8 cellular contexts compared by ENCODE assay signal in genomic region chr11:122505304-122506006, GRCh38.
DNase-seq lines count a peak whose midpoint lies in the region; ATAC-seq, FAIRE-seq and TF ChIP-seq lines count a peak whose summit lies in the region.

No MANE protein-coding gene starts in this region.

- H3K4me1 ChIP-seq in IMR-90 (ENCODE audit: control insufficient read depth, insufficient read depth, low read length) (peaks cover 5% of the 10 kb centered on the region; the same call in 1 of the 2 replicates), transverse colon (no peaks in the 10 kb centered on the region)

- TF ChIP-seq POLR2A in IMR-90 (IDR thresholded peaks at IDR 0.05; ENCODE audit: low read depth, low read length): peak; percentile 41; the same call in 1 of the 2 replicates
- no peak for TF ChIP-seq POLR2A in transverse colon (IDR thresholded peaks at IDR 0.05)

- H2AK9ac ChIP-seq in IMR-90 (replicated peaks; ENCODE audit: low read depth, low read length, poor library complexity): peak overlapping the region; percentile 5

- CTCF ChIA-PET in IMR-90 (lab: Yijun Ruan, JAX): interaction anchor here (0.5 to 3.3 kb wide), 15 partner anchors 13 to 1259 kb away, joined by 3 to 17 read pairs (median 3); no protein-coding TSS in a partner anchor

- H4K91ac ChIP-seq in IMR-90 (ENCODE audit: insufficient read depth, low read depth, low read length): peak overlapping the region; percentile 92

- intact Hi-C loops in CD14-positive monocyte (cut with micrococcal nuclease): loop anchor here (2.0 to 5.0 kb wide), 3 partner anchors 289 to 848 kb away; no protein-coding TSS in a partner anchor
- intact Hi-C loops in IMR-90 (cut with micrococcal nuclease): loop anchor here (1.0 to 10.0 kb wide), 10 partner anchors 138 to 1988 kb away; no protein-coding TSS in a partner anchor
- intact Hi-C loops in activated T-helper 1 cell treated with anti-CD3 and anti-CD28 coated beads, Interleukin-12 subunit alpha, Interleukin-12 subunit beta, Interleukin-2, Interleukin-4 antibody, amounts not matched to agents 30 ng/mL and 10 ng/mL and 1 ng/mL, durations not matched to agents 14 hours and 24 hours and 36 hours (cut with micrococcal nuclease): loop anchor here (1.0 kb wide), 1 partner anchor 290 kb away; no protein-coding TSS in a partner anchor
- intact Hi-C loops in transverse colon (cut with DNase I; ENCODE audit: low total_unique reads): loop anchor here (2.0 to 10.0 kb wide), 2 partner anchors 291 to 851 kb away; no protein-coding TSS in a partner anchor

- DNase-seq in CD14-positive monocyte (ENCODE audit: low spot score): peak; percentile 54
- DNase-seq in GM19240 (ENCODE audit: insufficient read length, low spot score): peak; percentile 14
- peak; percentile 95 for DNase-seq in IMR-90
- DNase-seq in activated T-helper 1 cell treated with anti-CD3 and anti-CD28 coated beads, Interleukin-12 subunit alpha, Interleukin-12 subunit beta, Interleukin-2, Interleukin-4 antibody, amounts not matched to agents 30 ng/mL and 10 ng/mL and 1 ng/mL, durations not matched to agents 14 hours and 24 hours and 36 hours (ENCODE audit: low spot score): peak; percentile 7
- peak; percentile 50 to 74 for DNase-seq in frontal cortex (ENCODE audit: low spot score in 2 of 2)
- peak; percentile 70 for DNase-seq in non-pigmented ciliary epithelial cell (ENCODE audit: low read depth)
- peak; percentile 68 for DNase-seq in transverse colon

- H2BK5ac ChIP-seq in IMR-90 (ENCODE audit: low read depth, low read length, poor library complexity, severe bottlenecking): peak overlapping the region; percentile 6

- peak overlapping the region; percentile 4 for H3K18ac ChIP-seq in IMR-90 (ENCODE audit: low read depth, low read length)

- H2BK120ac ChIP-seq in IMR-90 (ENCODE audit: low read depth, low read length): peak overlapping the region; percentile 84

- dilution Hi-C loops in IMR-90 (cut with HindIII; ENCODE audit: low sequenced_read_pairs, unreplicated experiment): no loop called here

- H2AFZ ChIP-seq in IMR-90 (replicated peaks; ENCODE audit: low read length, poor library complexity): peak overlapping the region; percentile 67

- no TSS peak for BruUV-seq in IMR-90 (replicated peaks; lab: Mats Ljungman, UMichigan)

- FAIRE-seq in frontal cortex (lab: Jason Lieb, UNC): peak; percentile 82

- peak overlapping the region; percentile 47 for H3K27ac ChIP-seq in IMR-90 (ENCODE audit: insufficient read depth, low read length)
- H3K27ac ChIP-seq in transverse colon: no peak overlapping the region

- H3K14ac ChIP-seq in IMR-90 (replicated peaks; ENCODE audit: low read depth, low read length): peak overlapping the region; percentile 24

- no peaks in the 10 kb centered on the region for H4K20me1 ChIP-seq in IMR-90 (ENCODE audit: insufficient read depth, low read length)

- H3K27me3 Mint-ChIP-seq in CD14-positive monocyte (ENCODE audit: low read depth in 3 of 3): peaks cover 0 to 3% (median 2%) of the 10 kb centered on the region in 3 donors
- peaks cover 16% of the 10 kb centered on the region for H3K27me3 Mint-ChIP-seq in activated T-helper 1 cell treated with anti-CD3 and anti-CD28 coated beads, Interleukin-12 subunit alpha, Interleukin-12 subunit beta, Interleukin-2, Interleukin-4 antibody, amounts not matched to agents 30 ng/mL and 10 ng/mL and 1 ng/mL, durations not matched to agents 14 hours and 24 hours and 36 hours (ENCODE audit: insufficient read depth)

- peak overlapping the region; percentile 33 for H3K56ac ChIP-seq in IMR-90 (ENCODE audit: extremely low read depth, insufficient read depth, low read length)

- H3K9me3 ChIP-seq in IMR-90 (ENCODE audit: control insufficient read depth, insufficient read depth, low read length) (no peaks in the 10 kb centered on the region), transverse colon (no peaks in the 10 kb centered on the region)

- POLR2A ChIA-PET in IMR-90 (lab: Charles Lee; ENCODE audit: unreplicated experiment): interaction anchor here (1.2 kb wide), 1 partner anchor 406 kb away, joined by 4 read pairs; no protein-coding TSS in a partner anchor

- H3K4me1 Mint-ChIP-seq in CD14-positive monocyte: peaks cover 6% of the 10 kb centered on the region
- no peaks in the 10 kb centered on the region for H3K4me1 Mint-ChIP-seq in activated T-helper 1 cell treated with anti-CD3 and anti-CD28 coated beads, Interleukin-12 subunit alpha, Interleukin-12 subunit beta, Interleukin-2, Interleukin-4 antibody, amounts not matched to agents 30 ng/mL and 10 ng/mL and 1 ng/mL, durations not matched to agents 14 hours and 24 hours and 36 hours (ENCODE audit: low read depth)

- ATAC-seq in IMR-90 (ENCODE audit: low read depth): peak; percentile 99

- 0 out of 2 replicates have a peak overlapping the region, but pooled peaks have one; percentile 16 for H3K9ac ChIP-seq in IMR-90 (ENCODE audit: low read depth, low read length)

- peaks cover 0 to 5% (median 0%) of the 10 kb centered on the region in 7 donors for H3K9me3 Mint-ChIP-seq in CD14-positive monocyte
- no peaks in the 10 kb centered on the region for H3K9me3 Mint-ChIP-seq in activated T-helper 1 cell treated with anti-CD3 and anti-CD28 coated beads, Interleukin-12 subunit alpha, Interleukin-12 subunit beta, Interleukin-2, Interleukin-4 antibody, amounts not matched to agents 30 ng/mL and 10 ng/mL and 1 ng/mL, durations not matched to agents 14 hours and 24 hours and 36 hours

- H3K27me3 ChIP-seq in IMR-90 (ENCODE audit: control insufficient read depth, insufficient read depth, low read length) (no peaks in the 10 kb centered on the region), transverse colon (no peaks in the 10 kb centered on the region)

- H3K23ac ChIP-seq in IMR-90 (ENCODE audit: low read depth, low read length): peak overlapping the region; percentile 13; the same call in 1 of the 2 replicates

- H3K4me3 ChIP-seq in IMR-90 (ENCODE audit: insufficient read depth, low read depth, low read length) (no peak overlapping the region), transverse colon (no peak overlapping the region)

- H2AK5ac ChIP-seq in IMR-90 (ENCODE audit: low read depth, low read length): peak overlapping the region; percentile 41

- WGBS in IMR-90 (ENCODE audit: extremely low coverage in 2 of 2, insufficient read length in 1 of 2), 2 experiments: 43% methylated on average over 5 of the region's 8 CpGs; no CpG with 5 or more reads in 1 of the 2 experiments
- WGBS in transverse colon (ENCODE audit: low coverage in 1 of 2), 2 donors: 34% methylated on average over 8 of the region's 8 CpGs; no CpG with 5 or more reads in 1 of the 2 donors

- H3K36me3 Mint-ChIP-seq in CD14-positive monocyte: no peaks in the 10 kb centered on the region
- no peaks in the 10 kb centered on the region for H3K36me3 Mint-ChIP-seq in activated T-helper 1 cell treated with anti-CD3 and anti-CD28 coated beads, Interleukin-12 subunit alpha, Interleukin-12 subunit beta, Interleukin-2, Interleukin-4 antibody, amounts not matched to agents 30 ng/mL and 10 ng/mL and 1 ng/mL, durations not matched to agents 14 hours and 24 hours and 36 hours (ENCODE audit: low read depth)

- H4K8ac ChIP-seq in IMR-90 (ENCODE audit: low read depth in 2 of 2, low read length in 2 of 2): peak overlapping the region; percentile 65

- H3K36me3 ChIP-seq in IMR-90 (ENCODE audit: control insufficient read depth, insufficient read depth, low read length) (no peaks in the 10 kb centered on the region), transverse colon (no peaks in the 10 kb centered on the region)

- in situ Hi-C loops in IMR-90 (cut with MboI; ENCODE audit: low sequenced_read_pairs): loop anchor here (5.0 to 25.0 kb wide), 4 partner anchors 288 to 1193 kb away; no protein-coding TSS in a partner anchor
- in situ Hi-C loops in transverse colon (cut with MboI; ENCODE audit: low pct_ligation_motif_present in 1 of 4, low pct_unique_long_range_greater_than_20kb in 1 of 4, low sequenced_read_pairs in 3 of 4): loop anchor here (10.0 to 25.0 kb wide), 6 partner anchors 291 to 1193 kb away; no protein-coding TSS in a partner anchor

- no peak overlapping the region for H3K27ac Mint-ChIP-seq in CD14-positive monocyte
- no peak overlapping the region for H3K27ac Mint-ChIP-seq in activated T-helper 1 cell treated with anti-CD3 and anti-CD28 coated beads, Interleukin-12 subunit alpha, Interleukin-12 subunit beta, Interleukin-2, Interleukin-4 antibody, amounts not matched to agents 30 ng/mL and 10 ng/mL and 1 ng/mL, durations not matched to agents 14 hours and 24 hours and 36 hours

- H2BK15ac ChIP-seq in IMR-90 (ENCODE audit: low read depth, low read length): peak overlapping the region; percentile 71; the same call in 2 of the 3 replicates

- TF ChIP-seq CTCF in CD14-positive monocyte (IDR thresholded peaks at IDR 0.05) (peak; percentile 84), IMR-90 (conservative IDR thresholded peaks at IDR 0.05; ENCODE audit: low read depth, low read length) (peak; percentile 96), transverse colon (IDR thresholded peaks at IDR 0.05) (peak; percentile 59 to 71 (median 60))

- TF ChIP-seq EP300 in transverse colon (IDR thresholded peaks at IDR 0.05; ENCODE audit: low read depth): no peak

- H2BK20ac ChIP-seq in IMR-90 (ENCODE audit: low read depth, low read length): peak overlapping the region; percentile 66

- H3K4me2 ChIP-seq in IMR-90 (ENCODE audit: low read depth, low read length): no peak overlapping the region

- H3K9me1 ChIP-seq in IMR-90 (ENCODE audit: insufficient read depth, low read length): no peaks in the 10 kb centered on the region

- no peaks in the 10 kb centered on the region for H3K79me1 ChIP-seq in IMR-90 (ENCODE audit: low read depth in 1 of 2, low read length in 2 of 2)

- H3K4me3 Mint-ChIP-seq in CD14-positive monocyte: no peak overlapping the region
- H3K4me3 Mint-ChIP-seq in activated T-helper 1 cell treated with anti-CD3 and anti-CD28 coated beads, Interleukin-12 subunit alpha, Interleukin-12 subunit beta, Interleukin-2, Interleukin-4 antibody, amounts not matched to agents 30 ng/mL and 10 ng/mL and 1 ng/mL, durations not matched to agents 14 hours and 24 hours and 36 hours: no peak overlapping the region

- peak; percentile 96 for TF ChIP-seq RAD21 in IMR-90 (IDR thresholded peaks at IDR 0.05; ENCODE audit: low read length)

- peak overlapping the region; percentile 3 for H4K5ac ChIP-seq in IMR-90 (ENCODE audit: low read depth, low read length)

- peak overlapping the region; percentile 69 for H3K4ac ChIP-seq in IMR-90 (ENCODE audit: low read depth, low read length)

TF ChIP-seq in IMR-90, 13 proteins besides CTCF, POLR2A, EP300 and RAD21 (continues in another document):
- no peak; the same call in 1 of the 2 replicates for TF ChIP-seq BHLHE40 (IDR thresholded peaks at IDR 0.05; ENCODE audit: low read depth, low read length)
- TF ChIP-seq CEBPB (IDR thresholded peaks at IDR 0.05; ENCODE audit: low read depth, low read length): peak; percentile 74
- TF ChIP-seq RCOR1 (IDR thresholded peaks at IDR 0.05; ENCODE audit: insufficient replicate concordance, low read length): peak; percentile 32

TF ChIP-seq in PFSK-1, 5 proteins besides CTCF, POLR2A, EP300 and RAD21 (continues in another document):
- no peak for TF ChIP-seq TAF1 (IDR thresholded peaks at IDR 0.05; ENCODE audit: borderline replicate concordance, insufficient read depth, low read length)
- peak; percentile 77 for TF ChIP-seq FOXP2 (optimal IDR thresholded peaks at IDR 0.05; ENCODE audit: borderline replicate concordance, extremely low read depth, extremely low read length, insufficient read depth)

Comparison
In these comparisons a context has a peak if more than half of its experiments do, and no peak if none do; other contexts are left out.
1. DNase-seq: peak in every context shown above with its lines; median percentile 95 in IMR-90; 70 in non-pigmented ciliary epithelial cell; 68 in transverse colon; 62 in frontal cortex; 54 in CD14-positive monocyte; 14 in GM19240; 7 in activated T-helper 1 cell treated with anti-CD3 and anti-CD28 coated beads, Interleukin-12 subunit alpha, Interleukin-12 subunit beta, Interleukin-2, Interleukin-4 antibody, amounts not matched to agents 30 ng/mL and 10 ng/mL and 1 ng/mL, durations not matched to agents 14 hours and 24 hours and 36 hours.